In genomic region chr18:23129355-23130002, GRCh38 we compare ENCODE assay signal across 25 cellular contexts.
"Had no signal": no experiment of that assay in that cellular context is flagged by ENCODE, and none has a peak within 500 bp of the region (broad histone marks: within the 10 kb centered on the region; RNA-seq: fewer than 3 reads in every experiment).

No MANE protein-coding gene starts in this region.

- H3K4me2 ChIP-seq: SK-N-SH had no signal

- H3K36me3 ChIP-seq: brain microvascular endothelial cell, MG63 had no signal

- H3K27me3 ChIP-seq: brain microvascular endothelial cell, MG63 had no signal

- H3K4me3 ChIP-seq: MG63 had no signal

- DNase-seq: activated CD4-positive, alpha-beta memory T cell treated with anti-CD3 and anti-CD28 coated beads for 36 hours; activated CD4-positive, alpha-beta T cell treated with anti-CD3 and anti-CD28 coated beads, Interleukin-2, amount 10 ng/mL, durations not matched to agents 7 days and 5 days; activated CD4-positive, CD25-positive, alpha-beta regulatory T cell; activated gamma-delta T cell; activated naive CD4-positive, alpha-beta T cell treated with anti-CD3 and anti-CD28 coated beads, Interleukin-2, amount 10 ng/mL, durations not matched to agents 7 days and 5 days; activated naive CD8-positive, alpha-beta T cell treated with anti-CD3 and anti-CD28 coated beads for 36 hours; activated T-cell treated with anti-CD3 and anti-CD28 coated beads for 4 hours; activated T-cell treated with anti-CD3 and anti-CD28 coated beads, Interleukin-2, amount 50 U/mL, for 48 hours; brain microvascular endothelial cell; MG63; MV-4-11; NCI-H1092 treated with DMSO at 0.1 percent for 48 hours; NCI-H1417 treated with DMSO at 0.1 percent for 48 hours; NCI-H1694; NCI-H2029; NCI-H2107; NCI-H2171 treated with DMSO at 0.1 percent for 48 hours; NCI-H226; NCI-H526 treated with DMSO at 0.1 percent for 48 hours; RPMI8226; SK-N-SH; T-helper 1 cell had no signal

- ATAC-seq: activated T-helper 17 cell treated with anti-CD3 and anti-CD28 coated beads, Interleukin-2, amount 50 U/mL, for 72 hours; Right ventricle myocardium inferior had no signal

- H3K9me3 ChIP-seq: MG63, SK-N-SH had no signal

- H3K27ac ChIP-seq: brain microvascular endothelial cell, VCaP had no signal

- H3K9ac ChIP-seq: SK-N-SH had no signal
